Comparison of ENCODE assay signal across 18 cellular contexts in the genomic region with DNA sequence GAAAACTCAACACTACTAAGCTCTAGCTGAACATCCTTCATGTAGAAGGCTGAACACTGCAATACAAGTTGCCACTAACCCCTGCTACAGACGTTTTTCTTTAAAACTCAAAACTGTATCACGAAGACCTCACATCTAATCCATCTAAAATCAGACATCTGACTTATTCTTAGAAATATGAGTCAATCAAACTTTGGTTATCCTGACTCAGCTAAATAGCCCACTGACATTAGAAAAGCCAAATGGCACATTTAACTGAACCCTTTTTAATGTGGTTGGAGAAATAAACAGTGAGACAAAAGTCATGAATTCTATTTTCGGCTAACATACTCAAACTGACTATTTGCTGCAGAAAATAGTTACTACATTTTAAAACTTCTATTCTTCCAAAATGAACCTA. TPM values are rescaled to one million over a fixed set of nuclear protein-coding genes. Genes with fewer than 3 reads are reported as not detected.
DNase-seq lines count a peak whose midpoint lies in the region; ATAC-seq, FAIRE-seq and TF ChIP-seq lines count a peak whose summit lies in the region.
"Had no signal": no experiment of that assay in that cellular context is flagged by ENCODE, and none has a peak within 500 bp of the region (broad histone marks: within the 10 kb centered on the region; RNA-seq: fewer than 3 reads in every experiment).

No MANE protein-coding gene starts in this region.

- H3K27me3 ChIP-seq in heart right ventricle = no peaks in the 10 kb centered on the region
- H3K27me3 ChIP-seq in right cardiac atrium (ENCODE audit: control insufficient read depth, insufficient read depth) = no peaks in the 10 kb centered on the region
- no peaks in the 10 kb centered on the region for H3K27me3 ChIP-seq in astrocyte (ENCODE audit: insufficient read depth, low read length)
- no peaks in the 10 kb centered on the region for H3K27me3 ChIP-seq in muscle layer of duodenum (ENCODE audit: low read depth, low read length)
- no peaks in the 10 kb centered on the region for H3K27me3 ChIP-seq in aorta (ENCODE audit: control insufficient read depth in 1 of 2, insufficient read depth in 2 of 2, low read length in 1 of 2)
- H3K27me3 ChIP-seq: left lung had no signal

- H4K20me1 ChIP-seq in astrocyte (ENCODE audit: insufficient read depth, low read length) = peaks cover 3% of the 10 kb centered on the region

- peaks cover 44% of the 10 kb centered on the region for H3K4me1 Mint-ChIP-seq in astrocyte (ENCODE audit: low read depth, unreplicated experiment)
- no peaks in the 10 kb centered on the region for H3K4me1 Mint-ChIP-seq in activated T-cell treated with anti-CD3 and anti-CD28 coated beads, Interleukin-2, amount 50 U/mL, for 72 hours (ENCODE audit: low read depth)
- H3K4me1 Mint-ChIP-seq: stimulated activated memory B cell treated with anti-CD40 and anti-IgM and Interleukin-4, amounts not matched to agents 10 μg/mL and 1 μg/mL and 100 μg/mL, for 72 hours had no signal

- H3K4me2 ChIP-seq in astrocyte (ENCODE audit: low read length) = peak overlapping the region; percentile 66

- FAIRE-seq in astrocyte (lab: Jason Lieb, UNC) = no peak
- FAIRE-seq: endometrium had no signal

- peaks cover 76% of the 10 kb centered on the region for H3K79me2 ChIP-seq in astrocyte (ENCODE audit: insufficient read depth, low read length)

- no peak overlapping the region for H2AFZ ChIP-seq in astrocyte (ENCODE audit: low read depth, low read length)

- H3K4me3 ChIP-seq in heart right ventricle (no peak overlapping the region), right cardiac atrium (ENCODE audit: low read length) (no peak overlapping the region), astrocyte (ENCODE audit: insufficient read depth, low read depth, low read length) (peak overlapping the region; percentile 20), muscle layer of duodenum (ENCODE audit: low read depth in 1 of 2, low read length in 2 of 2) (no peak overlapping the region), aorta (ENCODE audit: low read length in 2 of 2) (no peak overlapping the region)
- H3K4me3 ChIP-seq: left lung had no signal

- H3K4me1 ChIP-seq in heart right ventricle = peaks cover 3 to 51% (median 30%) of the 10 kb centered on the region in 9 donors
- no peaks in the 10 kb centered on the region for H3K4me1 ChIP-seq in right cardiac atrium (ENCODE audit: control insufficient read depth, insufficient read depth, low read length)
- peaks cover 39% of the 10 kb centered on the region for H3K4me1 ChIP-seq in astrocyte (ENCODE audit: insufficient read depth, low read length)
- H3K4me1 ChIP-seq in muscle layer of duodenum (ENCODE audit: control insufficient read depth in 1 of 2, insufficient read depth in 2 of 2, low read length in 2 of 2) = peaks cover 11 to 20% of the 10 kb centered on the region in 2 donors
- H3K4me1 ChIP-seq in aorta (ENCODE audit: control insufficient read depth in 1 of 2, insufficient read depth in 2 of 2, low read length in 2 of 2) = peaks cover 0 to 4% of the 10 kb centered on the region in 2 donors

- H3K27ac Mint-ChIP-seq in astrocyte (ENCODE audit: unreplicated experiment) = peak overlapping the region; percentile 55
- no peak overlapping the region for H3K27ac Mint-ChIP-seq in activated T-cell treated with anti-CD3 and anti-CD28 coated beads, Interleukin-2, amount 50 U/mL, for 72 hours
- H3K27ac Mint-ChIP-seq: CD4-positive, alpha-beta T cell; stimulated activated memory B cell treated with anti-CD40 and anti-IgM and Interleukin-4, amounts not matched to agents 10 μg/mL and 1 μg/mL and 100 μg/mL, for 72 hours had no signal

- H3K9me3 Mint-ChIP-seq in astrocyte (ENCODE audit: unreplicated experiment) = no peaks in the 10 kb centered on the region
- H3K9me3 Mint-ChIP-seq in activated T-cell treated with anti-CD3 and anti-CD28 coated beads, Interleukin-2, amount 50 U/mL, for 72 hours = no peaks in the 10 kb centered on the region
- H3K9me3 Mint-ChIP-seq: CD4-positive, alpha-beta T cell; stimulated activated memory B cell treated with anti-CD40 and anti-IgM and Interleukin-4, amounts not matched to agents 10 μg/mL and 1 μg/mL and 100 μg/mL, for 72 hours had no signal

- DNase-seq in heart right ventricle (no peak), right cardiac atrium (no peak), astrocyte (ENCODE audit: low read depth) (no peak), aorta (no peak), activated gamma-delta T cell treated with Interleukin-2 at 50 U/mL for 16 hours (no peak), superior temporal gyrus (ENCODE audit: extremely low spot score) (no peak)
- no peak for DNase-seq in activated T-cell treated with anti-CD3 and anti-CD28 coated beads, Interleukin-2, amount 50 U/mL, for 72 hours
- DNase-seq: CD4-positive, alpha-beta T cell; DMS79 treated with DMSO at 0.1 percent for 48 hours; GOT3; Karpas-422; left lung; NK-92 treated with Interleukin-12 subunit alpha and Interleukin-12 subunit beta, amount 100 ng/mL, for 24 hours; WERI-Rb-1 had no signal

- no peak overlapping the region for H3K4me3 Mint-ChIP-seq in astrocyte (ENCODE audit: unreplicated experiment)
- H3K4me3 Mint-ChIP-seq in activated T-cell treated with anti-CD3 and anti-CD28 coated beads, Interleukin-2, amount 50 U/mL, for 72 hours = no peak overlapping the region
- H3K4me3 Mint-ChIP-seq: CD4-positive, alpha-beta T cell; stimulated activated memory B cell treated with anti-CD40 and anti-IgM and Interleukin-4, amounts not matched to agents 10 μg/mL and 1 μg/mL and 100 μg/mL, for 72 hours had no signal

- ATAC-seq in heart right ventricle = no peak
- ATAC-seq in right cardiac atrium = no peak
- peak; percentile 29 for ATAC-seq in aorta (ENCODE audit: low FRiP score)
- ATAC-seq in activated T-cell treated with anti-CD3 and anti-CD28 coated beads, Interleukin-2, amount 50 U/mL, for 72 hours (replicated peaks in 1 of 2) = no peak
- ATAC-seq: stimulated activated memory B cell treated with anti-CD40 and anti-IgM and Interleukin-4, amounts not matched to agents 10 μg/mL and 1 μg/mL and 100 μg/mL, for 72 hours had no signal

- intact Hi-C loops in heart right ventricle (cut with DNase I) (no loop called here), right cardiac atrium (cut with DNase I) (no loop called here), aorta (cut with DNase I) (loop anchor here in 1 of 2 donors (5.0 kb wide), 1 partner anchor 36 kb away; a partner anchor contains a TSS)

- H3K9me3 ChIP-seq in heart right ventricle = no peaks in the 10 kb centered on the region
- no peaks in the 10 kb centered on the region for H3K9me3 ChIP-seq in right cardiac atrium (ENCODE audit: control insufficient read depth, low read length)
- H3K9me3 ChIP-seq in astrocyte (ENCODE audit: insufficient read depth, low read depth, low read length) = no peaks in the 10 kb centered on the region
- H3K9me3 ChIP-seq in muscle layer of duodenum (ENCODE audit: control insufficient read depth in 1 of 2, low read length in 2 of 2) = no peaks in the 10 kb centered on the region
- no peaks in the 10 kb centered on the region for H3K9me3 ChIP-seq in aorta (ENCODE audit: control insufficient read depth, low read length)
- H3K9me3 ChIP-seq: left lung had no signal

- TF ChIP-seq CTCF in heart right ventricle (IDR thresholded peaks at IDR 0.05) (no peak), astrocyte (IDR thresholded peaks at IDR 0.05; ENCODE audit: insufficient read depth, low read depth, low read length) (no peak)

- H3K27ac ChIP-seq in heart right ventricle (peak overlapping the region in 6 of 10 donors; percentile 2 to 64 (median 52)), right cardiac atrium (ENCODE audit: low read length) (no peak overlapping the region), astrocyte (ENCODE audit: low read depth, low read length) (peak overlapping the region; percentile 67), muscle layer of duodenum (ENCODE audit: low read length) (peak overlapping the region; percentile 52), aorta (ENCODE audit: low read depth in 1 of 2, low read length in 2 of 2) (no peak overlapping the region)
- H3K27ac ChIP-seq: WERI-Rb-1 had no signal

- H3K36me3 ChIP-seq in heart right ventricle (peaks cover 0 to 19% (median 5%) of the 10 kb centered on the region in 9 donors), astrocyte (ENCODE audit: insufficient read depth, low read length) (peaks cover 9% of the 10 kb centered on the region), muscle layer of duodenum (ENCODE audit: control insufficient read depth in 1 of 2, insufficient read depth in 2 of 2, low read length in 2 of 2) (peaks cover 3 to 9% of the 10 kb centered on the region in 2 donors), aorta (ENCODE audit: control insufficient read depth in 1 of 2, insufficient read depth in 2 of 2, low read length in 1 of 2) (peaks cover 0 to 2% of the 10 kb centered on the region in 2 donors)
- H3K36me3 ChIP-seq: left lung, WERI-Rb-1 had no signal

- H3K36me3 Mint-ChIP-seq in astrocyte (ENCODE audit: low read depth, unreplicated experiment) = peaks cover 6% of the 10 kb centered on the region
- H3K36me3 Mint-ChIP-seq in activated T-cell treated with anti-CD3 and anti-CD28 coated beads, Interleukin-2, amount 50 U/mL, for 72 hours (ENCODE audit: insufficient read depth in 2 of 2) = no peaks in the 10 kb centered on the region
- H3K36me3 Mint-ChIP-seq: stimulated activated memory B cell treated with anti-CD40 and anti-IgM and Interleukin-4, amounts not matched to agents 10 μg/mL and 1 μg/mL and 100 μg/mL, for 72 hours had no signal

- WGBS in heart right ventricle, 2 donors = 50 to 58% methylated on average over 3 of the region's 3 CpGs
- WGBS in right cardiac atrium = 49% methylated on average over 3 of the region's 3 CpGs
- WGBS in aorta, 2 donors = 6% methylated on average over 3 of the region's 3 CpGs

- peak overlapping the region; percentile 27 for H3K9ac ChIP-seq in astrocyte (ENCODE audit: low read length)

- H3K27me3 Mint-ChIP-seq in astrocyte (ENCODE audit: low read depth, unreplicated experiment) = no peaks in the 10 kb centered on the region
- H3K27me3 Mint-ChIP-seq in activated T-cell treated with anti-CD3 and anti-CD28 coated beads, Interleukin-2, amount 50 U/mL, for 72 hours (ENCODE audit: low read depth) = no peaks in the 10 kb centered on the region
- H3K27me3 Mint-ChIP-seq: stimulated activated memory B cell treated with anti-CD40 and anti-IgM and Interleukin-4, amounts not matched to agents 10 μg/mL and 1 μg/mL and 100 μg/mL, for 72 hours had no signal

RNA-seq across cellular contexts. Expression of a gene that starts 35.6 kb away (rescaled TPM):
- total RNA-seq in heart right ventricle (100 to 1,000 TPM in 6 of 10 donors, 10 to 100 TPM in 4; 82.3 to 123 (median 109) TPM), right cardiac atrium (100 to 1,000 TPM in 3 of 4 donors, 10 to 100 TPM in 1; 73.4 to 102 (median 102) TPM), astrocyte (171 and 187 TPM in 2 replicates), aorta (10 to 100 TPM; 47.3 to 81.5 TPM)
- polyA plus RNA-seq in heart right ventricle (10 to 100 TPM; 31.7 to 36.4 TPM), right cardiac atrium (50.9 TPM), aorta (10 to 100 TPM; 29.9 to 56.3 TPM)
- total RNA-seq in activated T-cell treated with anti-CD3 and anti-CD28 coated beads, Interleukin-2, amount 50 U/mL, for 72 hours = not detected
- total RNA-seq: T-helper 1 cell treated with Interleukin-12 subunit alpha and Interleukin-12 subunit beta and Interleukin-4 antibody, amounts not matched to agents 30 ng/mL and 1 ng/mL, for 36 hours had no signal

Comparison
In these comparisons a context has a peak if more than half of its experiments do, and no peak if none do; other contexts are left out.
1. H3K27ac ChIP-seq: peak in heart right ventricle (6 of 10), astrocyte (single experiment) and muscle layer of duodenum (single experiment); none in right cardiac atrium (single experiment) and aorta (0 of 2).
2. RNA of a gene that starts 35.6 kb away (total RNA-seq): 171 to 187 TPM in astrocyte, 82.3 to 123 TPM in heart right ventricle, 73.4 to 102 TPM in right cardiac atrium and 47.3 to 81.5 TPM in aorta; not detected in activated T-cell treated with anti-CD3 and anti-CD28 coated beads, Interleukin-2, amount 50 U/mL, for 72 hours; every median in the first group is over 10 times any median in the second.